Comparison of ENCODE assay signal across 21 cellular contexts in the genomic region with DNA sequence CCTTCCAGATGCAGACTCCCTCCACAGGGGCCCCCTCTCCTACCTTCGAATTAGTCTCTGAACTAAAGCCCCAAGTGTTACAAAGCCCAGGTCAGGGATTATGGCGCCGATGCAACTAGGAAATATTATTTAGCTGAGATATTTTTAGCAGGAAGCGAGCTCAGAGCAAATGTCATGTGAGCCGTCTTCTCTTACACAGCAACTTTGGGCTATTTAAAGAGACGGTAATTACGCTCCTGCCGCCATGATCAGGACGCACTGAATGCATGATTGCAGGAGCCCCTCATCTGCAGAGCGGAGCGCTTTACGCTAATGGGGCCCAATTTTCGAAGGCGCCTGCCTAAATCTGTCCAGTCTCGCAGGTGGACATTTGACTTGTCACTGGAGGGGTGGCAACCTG.
"Had no signal": no experiment of that assay in that cellular context is flagged by ENCODE, and none has a peak within 500 bp of the region (broad histone marks: within the 10 kb centered on the region; RNA-seq: fewer than 3 reads in every experiment).

No MANE protein-coding gene starts in this region.

- H3K9me3 Mint-ChIP-seq: effector memory CD8-positive, alpha-beta T cell; stimulated activated naive CD8-positive, alpha-beta T cell treated with anti-CD3 and anti-CD28 coated beads, Interleukin-15, Interleukin-2, amounts not matched to agents 100 ng/mL and 50 ng/mL, for 24 hours; type B pancreatic cell had no signal

- H3K36me3 Mint-ChIP-seq: type B pancreatic cell had no signal

- ATAC-seq: effector memory CD8-positive, alpha-beta T cell; left lung; right lobe of liver had no signal

- H3K4me1 ChIP-seq: left lung, right lobe of liver had no signal

- H3K4me3 Mint-ChIP-seq: effector memory CD8-positive, alpha-beta T cell; nephron progenitor cell; stimulated activated naive CD8-positive, alpha-beta T cell treated with anti-CD3 and anti-CD28 coated beads, Interleukin-15, Interleukin-2, amounts not matched to agents 100 ng/mL and 50 ng/mL, for 24 hours; type B pancreatic cell had no signal

- H3K27me3 ChIP-seq: right lobe of liver, suprapubic skin had no signal

- H3K36me3 ChIP-seq: left lung, right lobe of liver, spleen, suprapubic skin had no signal

- H3K27ac Mint-ChIP-seq: effector memory CD8-positive, alpha-beta T cell; nephron progenitor cell; progenitor cell of endocrine pancreas; stimulated activated naive CD8-positive, alpha-beta T cell treated with anti-CD3 and anti-CD28 coated beads, Interleukin-15, Interleukin-2, amounts not matched to agents 100 ng/mL and 50 ng/mL, for 24 hours; type B pancreatic cell had no signal

- H3K9me3 ChIP-seq: right lobe of liver had no signal

- H3K4me3 ChIP-seq: left lung, right lobe of liver, spleen, suprapubic skin had no signal

- DNase-seq: activated CD4-positive, alpha-beta T cell treated with anti-CD3 and anti-CD28 coated beads for 1 hour; activated CD4-positive, alpha-beta T cell treated with anti-CD3 and anti-CD28 coated beads, Interleukin-2, amount 50 U/mL, for 4 hours; activated naive CD4-positive, alpha-beta T cell treated with Interleukin-2 at 50 U/mL for 16 hours; activated T-cell treated with anti-CD3 and anti-CD28 coated beads for 4 hours; anterior cingulate cortex; cerebellar nuclear complex; dermis blood vessel endothelial cell; effector memory CD8-positive, alpha-beta T cell; left lung; mesenchymal stem cell; nephron progenitor cell; occipital lobe; right lobe of liver; spleen; T-helper 9 cell had no signal

- H3K27ac ChIP-seq: epithelial cell of prostate, left lung, right lobe of liver, spleen, suprapubic skin, VCaP had no signal
